Comparison of ENCODE assay signal across 15 cellular contexts in the genomic region with DNA sequence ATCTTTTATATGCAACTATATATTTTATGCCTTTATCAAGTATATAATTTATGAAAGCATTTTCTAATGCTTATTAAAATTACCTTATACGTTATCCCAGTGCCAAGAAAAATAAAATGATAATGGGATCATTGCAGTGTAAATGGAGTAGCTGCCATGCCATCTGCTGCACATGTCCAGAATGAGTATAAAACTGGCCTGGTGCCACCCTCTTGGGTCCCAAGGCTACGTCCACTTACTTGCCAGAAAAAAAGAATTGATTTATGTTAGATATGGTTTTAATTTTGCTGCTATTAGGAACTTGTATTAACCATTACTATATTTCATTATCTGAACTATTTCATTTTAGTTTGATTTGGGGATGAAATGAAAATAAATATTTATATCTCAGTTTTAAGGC.
"Had no signal": no experiment of that assay in that cellular context is flagged by ENCODE, and none has a peak within 500 bp of the region (broad histone marks: within the 10 kb centered on the region; RNA-seq: fewer than 3 reads in every experiment).

No MANE protein-coding gene starts in this region.

- H3K27ac Mint-ChIP-seq: natural killer cell treated with Interleukin-12 subunit alpha and Interleukin-12 subunit beta and Interleukin-15 and Interleukin-18, amount 100 ng/mL, for 72 hours; stimulated activated naive B cell treated with anti-CD40 and anti-IgM and Interleukin-4, amounts not matched to agents 10 μg/mL and 1 μg/mL and 100 μg/mL, for 72 hours had no signal

- DNase-seq: activated naive CD4-positive, alpha-beta T cell treated with anti-CD3 and anti-CD28 coated beads, Interleukin-2, amount 50 U/mL, for 16 hours; caudate nucleus; effector CD4-positive, alpha-beta T cell; foreskin keratinocyte; heart left ventricle; mucosa of descending colon; nucleus accumbens; right lobe of liver; spleen; stimulated activated CD4-positive, alpha-beta T cell treated with anti-CD3 and anti-CD28 coated beads, Interleukin-1b, Interleukin-23, amount 100 ng/mL, for 48 hours; stimulated activated naive B cell treated with anti-CD40 and anti-IgM and Interleukin-4, amounts not matched to agents 10 μg/mL and 1 μg/mL and 100 μg/mL, for 72 hours; substantia nigra; trophoblast cell had no signal

- H3K27me3 Mint-ChIP-seq: natural killer cell treated with Interleukin-12 subunit alpha and Interleukin-12 subunit beta and Interleukin-15 and Interleukin-18, amount 100 ng/mL, for 72 hours; stimulated activated naive B cell treated with anti-CD40 and anti-IgM and Interleukin-4, amounts not matched to agents 10 μg/mL and 1 μg/mL and 100 μg/mL, for 72 hours had no signal

- H3K4me3 Mint-ChIP-seq: natural killer cell treated with Interleukin-12 subunit alpha and Interleukin-12 subunit beta and Interleukin-15 and Interleukin-18, amount 100 ng/mL, for 72 hours; stimulated activated naive B cell treated with anti-CD40 and anti-IgM and Interleukin-4, amounts not matched to agents 10 μg/mL and 1 μg/mL and 100 μg/mL, for 72 hours had no signal

- ATAC-seq: activated CD4-positive, CD25-positive, alpha-beta regulatory T cell treated with anti-CD3 and anti-CD28 coated beads, Interleukin-2, amount 50 U/mL, for 24 hours; foreskin keratinocyte; heart left ventricle; mucosa of descending colon; natural killer cell treated with Interleukin-12 subunit alpha and Interleukin-12 subunit beta and Interleukin-15 and Interleukin-18, amount 100 ng/mL, for 72 hours; right lobe of liver; stimulated activated naive B cell treated with anti-CD40 and anti-IgM and Interleukin-4, amounts not matched to agents 10 μg/mL and 1 μg/mL and 100 μg/mL, for 72 hours had no signal

- H3K4me1 Mint-ChIP-seq: stimulated activated naive B cell treated with anti-CD40 and anti-IgM and Interleukin-4, amounts not matched to agents 10 μg/mL and 1 μg/mL and 100 μg/mL, for 72 hours had no signal

- H3K36me3 Mint-ChIP-seq: stimulated activated naive B cell treated with anti-CD40 and anti-IgM and Interleukin-4, amounts not matched to agents 10 μg/mL and 1 μg/mL and 100 μg/mL, for 72 hours had no signal
